In the genomic region with DNA sequence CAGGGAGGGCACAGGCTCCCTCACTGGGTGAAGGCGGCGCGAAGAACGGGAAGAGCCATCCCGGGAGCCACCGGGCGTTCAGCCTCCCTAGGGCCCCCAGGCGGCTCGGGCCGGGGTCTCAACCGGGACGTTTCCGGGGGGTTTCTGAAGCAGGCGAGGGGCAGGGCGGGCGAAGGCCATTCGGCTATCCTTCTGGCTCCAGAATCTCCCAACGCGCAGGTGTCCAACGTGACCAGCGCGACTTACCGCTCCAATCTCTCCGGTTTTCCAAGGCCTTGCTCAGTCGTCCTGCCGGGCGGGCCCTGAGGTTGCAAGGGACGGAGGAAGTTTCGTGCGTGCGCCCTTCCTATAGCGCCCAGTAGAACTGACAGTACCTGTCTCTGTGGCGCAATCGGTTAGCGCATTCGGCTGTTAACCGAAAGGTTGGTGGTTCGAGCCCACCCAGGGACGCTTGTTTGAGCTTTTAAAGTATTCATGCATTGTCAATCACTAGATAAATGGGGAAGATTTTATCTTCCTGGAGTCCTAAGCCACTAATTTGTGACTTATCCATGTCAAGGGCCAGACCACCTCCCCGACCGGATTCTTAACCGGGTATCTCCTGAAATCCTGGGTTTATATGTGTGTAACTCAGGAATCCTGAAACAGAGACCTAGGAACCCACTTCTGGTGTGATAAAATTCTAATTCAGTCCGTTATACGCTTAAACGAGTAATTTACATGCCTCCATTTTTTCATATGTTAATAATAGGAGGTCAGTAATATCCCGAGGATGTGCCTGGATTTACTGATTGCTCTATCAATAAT, we compare ENCODE assay signal across 9 cellular contexts. TPM values are rescaled to one million over a fixed set of nuclear protein-coding genes. Genes with fewer than 3 reads are reported as not detected.
A peak's percentile ranks its signal among the peaks of the same experiment; 100 is the strongest.
DNase-seq lines count a peak whose midpoint lies in the region; ATAC-seq and TF ChIP-seq lines count a peak whose summit lies in the region.
"Not testable (repeated sequence)": the region's sequence is repeated elsewhere in the genome, so short reads cannot be mapped to it uniquely, and the experiment has no call there.
"Had no signal": no experiment of that assay in that cellular context is flagged by ENCODE, and none has a peak within 500 bp of the region (broad histone marks: within the 10 kb centered on the region; RNA-seq: fewer than 3 reads in every experiment).

No MANE protein-coding gene starts in this region.

- H3K27ac Mint-ChIP-seq in HFFc6 (peak overlapping the region; percentile 64; the same call in 1 of the 2 replicates), natural killer cell (peak overlapping the region; percentile 80)
- peak overlapping the region; percentile 86 for H3K27ac Mint-ChIP-seq in activated CD8-positive, alpha-beta T cell treated with anti-CD3 and anti-CD28 coated beads for 36 hours
- not testable (repeated sequence) for H3K27ac Mint-ChIP-seq in MCF 10A (ENCODE audit: low read depth, unreplicated experiment)

- not testable (repeated sequence) for H3K9me3 ChIP-seq in NT2/D1 (ENCODE audit: insufficient read depth, low read length); heart left ventricle

- TF ChIP-seq CTCF in HFFc6 (IDR thresholded peaks at IDR 0.05) (0 out of 2 replicates have a peak, but pooled peaks have one; percentile 21), MCF 10A (IDR thresholded peaks at IDR 0.05; ENCODE audit: unreplicated experiment) (peak; percentile 14)
- not testable (repeated sequence) for TF ChIP-seq CTCF in activated CD8-positive, alpha-beta T cell treated with anti-CD3 and anti-CD28 coated beads for 36 hours (IDR thresholded peaks at IDR 0.05); heart left ventricle (IDR thresholded peaks at IDR 0.05); natural killer cell (IDR thresholded peaks at IDR 0.05)

- not testable (repeated sequence) for H3K4me1 ChIP-seq in NT2/D1 (ENCODE audit: insufficient read depth, insufficient read length); heart left ventricle

- H3K9ac ChIP-seq in NT2/D1 (ENCODE audit: insufficient read length, low read depth) = peak overlapping the region; percentile 74

- H3K27me3 ChIP-seq in NT2/D1 (ENCODE audit: insufficient read depth, insufficient read length); heart left ventricle: not testable (repeated sequence)

- CTCF ChIA-PET in activated CD8-positive, alpha-beta T cell treated with anti-CD3 and anti-CD28 coated beads for 36 hours (lab: Charles Lee); MCF 10A (lab: Yijun Ruan, JAX): not testable (repeated sequence)

- not testable (repeated sequence) for ATAC-seq in activated CD8-positive, alpha-beta T cell treated with anti-CD3 and anti-CD28 coated beads for 36 hours; heart left ventricle; natural killer cell

- 3 to 5% (median 5%) methylated on average over 19 to 45 of the region's 46 CpGs; no CpG with 5 or more reads in 1 of the 4 donors for WGBS in heart left ventricle, 4 donors

- intact Hi-C loops in activated CD8-positive, alpha-beta T cell treated with anti-CD3 and anti-CD28 coated beads for 36 hours (cut with micrococcal nuclease); MCF 10A (cut with micrococcal nuclease); heart left ventricle (cut with DNase I); natural killer cell (cut with micrococcal nuclease): not testable (repeated sequence)

- not testable (repeated sequence) for H3K9me3 Mint-ChIP-seq in HFFc6; activated CD8-positive, alpha-beta T cell treated with anti-CD3 and anti-CD28 coated beads for 36 hours; MCF 10A (ENCODE audit: unreplicated experiment); natural killer cell

- H3K4me3 ChIP-seq in NT2/D1 (ENCODE audit: insufficient read length, low read depth) (peak overlapping the region; percentile 58), heart left ventricle (peak overlapping the region in 10 of 12 donors; percentile 17 to 62 (median 50))

- not testable (repeated sequence) for H3K4me1 Mint-ChIP-seq in HFFc6 (ENCODE audit: low read depth); activated CD8-positive, alpha-beta T cell treated with anti-CD3 and anti-CD28 coated beads for 36 hours (ENCODE audit: low read depth); MCF 10A (ENCODE audit: insufficient read depth, unreplicated experiment); natural killer cell

- H3K27ac ChIP-seq in heart left ventricle = peak overlapping the region in 3 of 12 donors; percentile 13 to 85 (median 59)

- TF ChIP-seq POLR2A in heart left ventricle (IDR thresholded peaks at IDR 0.05) = not testable (repeated sequence)

- not testable (repeated sequence) for H3K36me3 Mint-ChIP-seq in HFFc6 (ENCODE audit: low read depth); activated CD8-positive, alpha-beta T cell treated with anti-CD3 and anti-CD28 coated beads for 36 hours (ENCODE audit: low read depth); natural killer cell
- H3K36me3 Mint-ChIP-seq in MCF 10A (ENCODE audit: insufficient read depth, unreplicated experiment) = peaks cover 28% of the 10 kb centered on the region

- H3K27me3 Mint-ChIP-seq in HFFc6 (ENCODE audit: insufficient read depth); activated CD8-positive, alpha-beta T cell treated with anti-CD3 and anti-CD28 coated beads for 36 hours; MCF 10A (ENCODE audit: insufficient read depth, unreplicated experiment); natural killer cell (ENCODE audit: low read depth in 2 of 2): not testable (repeated sequence)

- peak; percentile 71 for DNase-seq in ACHN
- DNase-seq in HFFc6 = peak; percentile 60
- DNase-seq in NT2/D1 (ENCODE audit: low read depth, low spot score) = peak; percentile 65
- DNase-seq in activated CD8-positive, alpha-beta T cell treated with anti-CD3 and anti-CD28 coated beads for 36 hours = peak; percentile 75
- peak; percentile 83 for DNase-seq in MCF 10A (ENCODE audit: unreplicated experiment)
- peak; percentile 11 to 56 (median 30) for DNase-seq in heart left ventricle
- peak; percentile 49 for DNase-seq in natural killer cell
- peak; percentile 77 for DNase-seq in stimulated activated CD4-positive, alpha-beta T cell treated with anti-CD3 and anti-CD28 coated beads, Interleukin-4, amount 100 ng/mL, for 24 hours

- not testable (repeated sequence) for BruUV-seq in MCF 10A (replicated peaks; lab: Mats Ljungman, UMichigan)

- in situ Hi-C loops in ACHN (cut with HindIII; ENCODE audit: low pct_ligation_motif_present, low pct_unique_long_range_greater_than_20kb, low sequenced_read_pairs) = not testable (repeated sequence)

- H3K36me3 ChIP-seq in NT2/D1 (ENCODE audit: insufficient read depth, insufficient read length, low read length) (peaks cover 10% of the 10 kb centered on the region), heart left ventricle (peaks cover 0 to 13% (median 9%) of the 10 kb centered on the region in 9 donors)

- POLR2A ChIA-PET in activated CD8-positive, alpha-beta T cell treated with anti-CD3 and anti-CD28 coated beads for 36 hours (lab: Charles Lee); MCF 10A (lab: Yijun Ruan, JAX): not testable (repeated sequence)

- H3K4me3 Mint-ChIP-seq in HFFc6 (peak overlapping the region; percentile 85), MCF 10A (ENCODE audit: unreplicated experiment) (peak overlapping the region; percentile 75), natural killer cell (peak overlapping the region; percentile 87)
- peak overlapping the region; percentile 82 for H3K4me3 Mint-ChIP-seq in activated CD8-positive, alpha-beta T cell treated with anti-CD3 and anti-CD28 coated beads for 36 hours

RNA-seq across cellular contexts. Expression of a gene that starts 42.4 kb away (rescaled TPM):
- 10 to 100 TPM; 28.3 to 32.3 (median 29.9) TPM for total RNA-seq in HFFc6 (2021; fragmentation: NEBNext Ultra II Directional; extraction: Animal tissue kit (Norgen Biotek cat#: 25700))
- total RNA-seq in activated CD8-positive, alpha-beta T cell treated with anti-CD3 and anti-CD28 coated beads for 36 hours = 10 to 100 TPM; 29.7 to 29.9 TPM
- 158 and 162 TPM in 2 replicates for total RNA-seq in MCF 10A (2022)
- 10 to 100 TPM in 3 of 9 donors, 1 to 10 TPM in 6; 5.6 to 16.9 (median 9.3) TPM for total RNA-seq in heart left ventricle
- 1 to 10 TPM; 6.0 to 7.9 TPM for polyA plus RNA-seq in heart left ventricle
- 10 to 100 TPM; 12.0 to 29.2 (median 29.0) TPM for total RNA-seq in natural killer cell

RNA-seq across cellular contexts. Expression of a gene that starts 45.7 kb away (rescaled TPM):
- total RNA-seq in HFFc6 (2021; fragmentation: NEBNext Ultra II Directional; extraction: Animal tissue kit (Norgen Biotek cat#: 25700)) = not detected
- not detected for total RNA-seq in activated CD8-positive, alpha-beta T cell treated with anti-CD3 and anti-CD28 coated beads for 36 hours
- total RNA-seq in MCF 10A (2022) = not detected in 2 replicates
- total RNA-seq in heart left ventricle = not detected
- not detected for polyA plus RNA-seq in heart left ventricle
- under 1 TPM in 1 of 3 donors, not detected in 2; 1.00 TPM for total RNA-seq in natural killer cell
- total RNA-seq: omental fat pad had no signal

Comparison
In these comparisons a context has a peak if more than half of its experiments do, and no peak if none do; other contexts are left out.
1. DNase-seq: peak in every context shown above with its lines; median percentile 83 in MCF 10A; 77 in stimulated activated CD4-positive, alpha-beta T cell treated with anti-CD3 and anti-CD28 coated beads, Interleukin-4, amount 100 ng/mL, for 24 hours; 75 in activated CD8-positive, alpha-beta T cell treated with anti-CD3 and anti-CD28 coated beads for 36 hours; 71 in ACHN; 65 in NT2/D1; 60 in HFFc6; 49 in natural killer cell; 30 in heart left ventricle.